29 cellular contexts compared by ENCODE assay signal in genomic region chr4:180485407-180485806, GRCh38.
"Had no signal": no experiment of that assay in that cellular context is flagged by ENCODE, and none has a peak within 500 bp of the region (broad histone marks: within the 10 kb centered on the region; RNA-seq: fewer than 3 reads in every experiment).

No MANE protein-coding gene starts in this region.

- H3K27me3 ChIP-seq: stomach, suprapubic skin, testis, thyroid gland, tibial artery, tibial nerve, transverse colon, upper lobe of left lung, upper lobe of right lung, uterus, vagina had no signal

- H3K36me3 ChIP-seq: stomach, suprapubic skin, thoracic aorta, thyroid gland, tibial artery, tibial nerve, transverse colon, upper lobe of left lung, upper lobe of right lung, uterus, vagina had no signal

- H3K4me1 Mint-ChIP-seq: stimulated activated effector memory CD8-positive, alpha-beta T cell treated with anti-CD3 and anti-CD28 coated beads, Interleukin-12 subunit alpha, Interleukin-12 subunit beta, amount 100 ng/mL, for 72 hours; stimulated activated memory B cell treated with anti-CD40 and anti-IgM and Interleukin-4, amounts not matched to agents 10 μg/mL and 1 μg/mL and 100 μg/mL, for 72 hours; stimulated activated naive B cell treated with anti-CD40 and anti-IgM and Interleukin-4, amounts not matched to agents 10 μg/mL and 1 μg/mL and 100 μg/mL, for 72 hours had no signal

- H3K4me1 ChIP-seq: stomach, suprapubic skin, thyroid gland, tibial artery, tibial nerve, transverse colon, upper lobe of left lung, upper lobe of right lung, uterus, vagina had no signal

- DNase-seq: stimulated activated CD4-positive, alpha-beta T cell treated with anti-CD3 and anti-CD28 coated beads, Interleukin-2, amount 100 ng/mL, for 48 hours; stimulated activated CD4-positive, alpha-beta T cell treated with anti-CD3 and anti-CD28 coated beads, Interleukin-4, amount 100 ng/mL, for 1 hour; stimulated activated CD4-positive, alpha-beta T cell treated with anti-CD3 and anti-CD28 coated beads, Interleukin-4, amount 100 ng/mL, for 24 hours; stimulated activated CD4-positive, alpha-beta T cell treated with anti-CD3 and anti-CD28 coated beads, Interleukin-4, amount 100 ng/mL, for 4 hours; stimulated activated CD8-positive, alpha-beta memory T cell treated with anti-CD3 and anti-CD28 coated beads, Interleukin-4, amount 100 ng/mL, for 48 hours; stimulated activated naive B cell treated with anti-CD40 and anti-IgM and Interleukin-4, amounts not matched to agents 10 μg/mL and 1 μg/mL and 100 μg/mL, for 72 hours; stimulated activated naive CD4-positive, alpha-beta T cell; stimulated activated naive CD4-positive, alpha-beta T cell treated with Interleukin-2 at 50 U/mL for 16 hours; stimulated activated naive CD8-positive, alpha-beta T cell treated with anti-CD3 and anti-CD28 coated beads, Interleukin-15, amount 100 ng/mL, for 72 hours; stimulated activated naive CD8-positive, alpha-beta T cell treated with anti-CD3 and anti-CD28 coated beads, Interleukin-15, Interleukin-2, amounts not matched to agents 100 U/mL and 50 U/mL, for 24 hours; stomach; substantia nigra; testis; thyroid gland; tibial artery; transverse colon; trophoblast cell; upper lobe of left lung; upper lobe of right lung; uterus had no signal

- H3K9me3 Mint-ChIP-seq: stimulated activated memory B cell treated with anti-CD40 and anti-IgM and Interleukin-4, amounts not matched to agents 10 μg/mL and 1 μg/mL and 100 μg/mL, for 72 hours; stimulated activated naive B cell treated with anti-CD40 and anti-IgM and Interleukin-4, amounts not matched to agents 10 μg/mL and 1 μg/mL and 100 μg/mL, for 72 hours had no signal

- H3K27ac Mint-ChIP-seq: stimulated activated effector memory CD8-positive, alpha-beta T cell treated with anti-CD3 and anti-CD28 coated beads, Interleukin-12 subunit alpha, Interleukin-12 subunit beta, amount 100 ng/mL, for 72 hours; stimulated activated memory B cell treated with anti-CD40 and anti-IgM and Interleukin-4, amounts not matched to agents 10 μg/mL and 1 μg/mL and 100 μg/mL, for 72 hours; stimulated activated naive B cell treated with anti-CD40 and anti-IgM and Interleukin-4, amounts not matched to agents 10 μg/mL and 1 μg/mL and 100 μg/mL, for 72 hours; stimulated activated naive CD8-positive, alpha-beta T cell treated with anti-CD3 and anti-CD28 coated beads, Interleukin-15, Interleukin-2, amounts not matched to agents 100 ng/mL and 50 ng/mL, for 24 hours; type B pancreatic cell had no signal

- H3K9me3 ChIP-seq: suprapubic skin, testis, thoracic aorta, thyroid gland, tibial artery, tibial nerve, transverse colon, upper lobe of left lung, upper lobe of right lung, uterus, vagina had no signal

- H3K27me3 Mint-ChIP-seq: stimulated activated memory B cell treated with anti-CD40 and anti-IgM and Interleukin-4, amounts not matched to agents 10 μg/mL and 1 μg/mL and 100 μg/mL, for 72 hours; stimulated activated naive B cell treated with anti-CD40 and anti-IgM and Interleukin-4, amounts not matched to agents 10 μg/mL and 1 μg/mL and 100 μg/mL, for 72 hours; stimulated activated naive CD8-positive, alpha-beta T cell treated with anti-CD3 and anti-CD28 coated beads, Interleukin-15, amount 100 ng/mL, for 72 hours; stimulated activated naive CD8-positive, alpha-beta T cell treated with anti-CD3 and anti-CD28 coated beads, Interleukin-15, Interleukin-2, amounts not matched to agents 100 ng/mL and 50 ng/mL, for 24 hours; type B pancreatic cell had no signal

- H3K4me3 ChIP-seq: stomach, suprapubic skin, testis, thoracic aorta, thyroid gland, tibial artery, tibial nerve, transverse colon, upper lobe of left lung, upper lobe of right lung, uterus, vagina had no signal

- H3K27ac ChIP-seq: stomach, suprapubic skin, testis, thoracic aorta, thyroid gland, tibial artery, tibial nerve, transverse colon, upper lobe of left lung, upper lobe of right lung, uterus, vagina had no signal

- H3K36me3 Mint-ChIP-seq: stimulated activated effector memory CD8-positive, alpha-beta T cell treated with anti-CD3 and anti-CD28 coated beads, Interleukin-12 subunit alpha, Interleukin-12 subunit beta, amount 100 ng/mL, for 72 hours; stimulated activated memory B cell treated with anti-CD40 and anti-IgM and Interleukin-4, amounts not matched to agents 10 μg/mL and 1 μg/mL and 100 μg/mL, for 72 hours; stimulated activated naive B cell treated with anti-CD40 and anti-IgM and Interleukin-4, amounts not matched to agents 10 μg/mL and 1 μg/mL and 100 μg/mL, for 72 hours; type B pancreatic cell had no signal

- FAIRE-seq: urothelium cell line had no signal

- H3K4me3 Mint-ChIP-seq: stimulated activated effector memory CD8-positive, alpha-beta T cell treated with anti-CD3 and anti-CD28 coated beads, Interleukin-12 subunit alpha, Interleukin-12 subunit beta, amount 100 ng/mL, for 72 hours; stimulated activated memory B cell treated with anti-CD40 and anti-IgM and Interleukin-4, amounts not matched to agents 10 μg/mL and 1 μg/mL and 100 μg/mL, for 72 hours; stimulated activated naive B cell treated with anti-CD40 and anti-IgM and Interleukin-4, amounts not matched to agents 10 μg/mL and 1 μg/mL and 100 μg/mL, for 72 hours; stimulated activated naive CD8-positive, alpha-beta T cell treated with anti-CD3 and anti-CD28 coated beads, Interleukin-15, amount 100 ng/mL, for 72 hours; stimulated activated naive CD8-positive, alpha-beta T cell treated with anti-CD3 and anti-CD28 coated beads, Interleukin-15, Interleukin-2, amounts not matched to agents 100 ng/mL and 50 ng/mL, for 24 hours; type B pancreatic cell had no signal

- ATAC-seq: stimulated activated effector memory CD8-positive, alpha-beta T cell treated with anti-CD3 and anti-CD28 coated beads, Interleukin-12 subunit alpha, Interleukin-12 subunit beta, amount 100 ng/mL, for 72 hours; stimulated activated memory B cell treated with anti-CD40 and anti-IgM and Interleukin-4, amounts not matched to agents 10 μg/mL and 1 μg/mL and 100 μg/mL, for 72 hours; stimulated activated naive B cell treated with anti-CD40 and anti-IgM and Interleukin-4, amounts not matched to agents 10 μg/mL and 1 μg/mL and 100 μg/mL, for 72 hours; stimulated activated naive CD8-positive, alpha-beta T cell treated with anti-CD3 and anti-CD28 coated beads, Interleukin-15, amount 100 ng/mL, for 72 hours; stimulated activated naive CD8-positive, alpha-beta T cell treated with anti-CD3 and anti-CD28 coated beads, Interleukin-15, Interleukin-2, amounts not matched to agents 100 U/mL and 50 U/mL, for 24 hours; upper lobe of right lung had no signal
